15 cellular contexts compared by ENCODE assay signal in the genomic region with DNA sequence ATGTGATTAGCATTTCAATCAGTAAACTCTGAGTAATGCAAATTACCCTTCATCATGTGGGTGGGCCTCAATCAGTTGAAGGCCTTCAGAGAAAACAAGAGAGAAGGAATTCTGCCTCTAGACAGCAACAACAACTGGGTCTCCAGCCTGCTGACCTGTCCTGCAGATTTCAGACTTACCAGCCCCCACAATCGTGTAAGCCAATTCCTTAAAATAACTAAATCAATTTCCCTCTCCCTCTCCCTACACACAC.
"Had no signal": no experiment of that assay in that cellular context is flagged by ENCODE, and none has a peak within 500 bp of the region (broad histone marks: within the 10 kb centered on the region; RNA-seq: fewer than 3 reads in every experiment).

No MANE protein-coding gene starts in this region.

- H3K9me3 Mint-ChIP-seq: activated CD4-positive, alpha-beta T cell treated with anti-CD3 and anti-CD28 coated beads, Interleukin-2, amount 10 ng/mL, durations not matched to agents 7 days and 5 days; effector memory CD8-positive, alpha-beta T cell; nephron progenitor cell; stimulated activated naive B cell treated with anti-CD40 and anti-IgM and Interleukin-4, amounts not matched to agents 10 μg/mL and 1 μg/mL and 100 μg/mL, for 72 hours had no signal

- H3K27ac Mint-ChIP-seq: nephron progenitor cell had no signal

- H3K4me3 Mint-ChIP-seq: activated CD4-positive, alpha-beta T cell treated with anti-CD3 and anti-CD28 coated beads, Interleukin-2, amount 10 ng/mL, durations not matched to agents 7 days and 5 days; activated CD8-positive, alpha-beta T cell treated with anti-CD3 and anti-CD28 coated beads, Interleukin-2, amount 10 ng/mL, durations not matched to agents 7 days and 5 days; effector memory CD8-positive, alpha-beta T cell; nephron progenitor cell; stimulated activated naive B cell treated with anti-CD40 and anti-IgM and Interleukin-4, amounts not matched to agents 10 μg/mL and 1 μg/mL and 100 μg/mL, for 72 hours had no signal

- H3K4me3 ChIP-seq: cardiac muscle cell, SK-N-MC, spleen, tibial artery had no signal

- DNase-seq: activated CD4-positive, alpha-beta T cell treated with anti-CD3 and anti-CD28 coated beads, Interleukin-2, amount 10 ng/mL, durations not matched to agents 7 days and 5 days; activated CD8-positive, alpha-beta T cell treated with anti-CD3 and anti-CD28 coated beads, Interleukin-2, amount 10 ng/mL, durations not matched to agents 7 days and 5 days; activated gamma-delta T cell treated with Interleukin-2 at 50 U/mL for 16 hours; amniotic stem cell; effector memory CD8-positive, alpha-beta T cell; mesendoderm; nephron progenitor cell; nucleus accumbens; stimulated activated CD4-positive, alpha-beta T cell treated with anti-CD3 and anti-CD28 coated beads, Interleukin-4, amount 100 ng/mL, for 4 hours; stimulated activated naive B cell treated with anti-CD40 and anti-IgM and Interleukin-4, amounts not matched to agents 10 μg/mL and 1 μg/mL and 100 μg/mL, for 72 hours; T-helper 9 cell; tibial artery had no signal

- H3K27me3 ChIP-seq: cardiac muscle cell, spleen, tibial artery had no signal

- H3K9me3 ChIP-seq: spleen, tibial artery had no signal

- H3K36me3 ChIP-seq: cardiac muscle cell had no signal

- ATAC-seq: activated CD8-positive, alpha-beta T cell treated with anti-CD3 and anti-CD28 coated beads, Interleukin-2, amount 10 ng/mL, durations not matched to agents 7 days and 5 days; effector memory CD8-positive, alpha-beta T cell had no signal

- H3K27ac ChIP-seq: cardiac muscle cell, SK-N-MC, tibial artery had no signal

- H3K27me3 Mint-ChIP-seq: activated CD4-positive, alpha-beta T cell treated with anti-CD3 and anti-CD28 coated beads, Interleukin-2, amount 10 ng/mL, durations not matched to agents 7 days and 5 days; effector memory CD8-positive, alpha-beta T cell; stimulated activated naive B cell treated with anti-CD40 and anti-IgM and Interleukin-4, amounts not matched to agents 10 μg/mL and 1 μg/mL and 100 μg/mL, for 72 hours had no signal
